ENCODE assay signal across 25 cellular contexts in the genomic region with DNA sequence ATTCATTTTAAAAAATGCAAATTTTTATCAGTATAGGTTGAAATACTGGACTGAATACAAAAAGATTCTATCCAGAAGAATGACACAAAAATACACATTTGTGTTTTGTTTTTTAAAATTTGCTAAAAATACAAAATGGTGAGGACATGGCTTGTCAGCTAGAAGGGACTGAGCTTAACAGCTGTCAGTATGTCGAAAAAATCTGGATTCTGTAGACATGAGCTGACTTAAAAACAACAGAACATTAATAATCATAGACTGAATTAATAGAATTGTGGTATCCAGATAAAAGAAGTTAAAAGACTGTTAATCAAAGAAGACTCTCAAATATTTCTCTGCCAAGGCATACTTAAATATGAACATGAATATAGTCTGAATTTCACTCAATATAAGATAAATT.
"Had no signal": no experiment of that assay in that cellular context is flagged by ENCODE, and none has a peak within 500 bp of the region (broad histone marks: within the 10 kb centered on the region; RNA-seq: fewer than 3 reads in every experiment).

No MANE protein-coding gene starts in this region.

- H3K27ac ChIP-seq: breast epithelium, esophagus muscularis mucosa, heart right ventricle, lower lobe of right lung, pancreas, prostate gland, suprapubic skin, tibial artery, upper lobe of right lung had no signal

- H3K36me3 ChIP-seq: breast epithelium, esophagus muscularis mucosa, heart right ventricle, lower lobe of right lung, pancreas, prostate gland, suprapubic skin, tibial artery, upper lobe of right lung had no signal

- H3K4me3 ChIP-seq: breast epithelium, esophagus muscularis mucosa, heart right ventricle, lower lobe of right lung, pancreas, prostate gland, suprapubic skin, tibial artery, upper lobe of right lung had no signal

- H3K4me1 ChIP-seq: breast epithelium, esophagus muscularis mucosa, heart right ventricle, lower lobe of right lung, pancreas, prostate gland, suprapubic skin, tibial artery, upper lobe of right lung had no signal

- H3K9me3 ChIP-seq: breast epithelium, esophagus muscularis mucosa, heart right ventricle, lower lobe of right lung, pancreas, prostate gland, suprapubic skin, tibial artery, upper lobe of right lung had no signal

- DNase-seq: activated B cell treated with CpG ODN at 0.5 μM for 24 hours; activated CD4-positive, alpha-beta T cell treated with anti-CD3 and anti-CD28 coated beads, Interleukin-2, amount 50 U/mL, for 1 hour; activated CD8-positive, alpha-beta T cell treated with anti-CD3 and anti-CD28 coated beads for 36 hours; activated gamma-delta T cell treated with Interleukin-2 at 50 U/mL for 16 hours; activated naive CD4-positive, alpha-beta T cell treated with anti-CD3 and anti-CD28 coated beads, Interleukin-2, amount 50 U/mL, for 16 hours; activated T-cell treated with anti-CD3 and anti-CD28 coated beads, Interleukin-2, amount 50 U/mL, for 4 hours; amniotic stem cell; dermis blood vessel endothelial cell; effector CD4-positive, alpha-beta T cell; foreskin keratinocyte; heart right ventricle; kidney glomerular epithelial cell; lower lobe of right lung; mesendoderm; naive B cell; nephron progenitor cell; pancreas; retina; stimulated activated naive CD4-positive, alpha-beta T cell; tibial artery; upper lobe of right lung had no signal

- H3K27me3 ChIP-seq: breast epithelium, esophagus muscularis mucosa, foreskin keratinocyte, heart right ventricle, pancreas, suprapubic skin, tibial artery, upper lobe of right lung had no signal
